In genomic region chr17:20170085-20170484, GRCh38 we compare ENCODE assay signal across 1 cellular context.
TF ChIP-seq lines count a peak whose summit lies in the region.

No MANE protein-coding gene starts in this region.

TF ChIP-seq in IMR-90, 13 proteins besides CTCF, POLR2A, EP300 and RAD21:
- TF ChIP-seq MAFK (IDR thresholded peaks at IDR 0.05; ENCODE audit: low read depth, low read length): no peak
- no peak for TF ChIP-seq RCOR1 (IDR thresholded peaks at IDR 0.05; ENCODE audit: insufficient replicate concordance, low read length)
- TF ChIP-seq ELK1 (IDR thresholded peaks at IDR 0.05; ENCODE audit: borderline replicate concordance, low read depth, low read length): no peak
- no peak for TF ChIP-seq RFX5 (IDR thresholded peaks at IDR 0.05; ENCODE audit: low read depth, low read length)
- no peak for TF ChIP-seq CHD1 (IDR thresholded peaks at IDR 0.05; ENCODE audit: low read depth, low read length)
- TF ChIP-seq BHLHE40 (IDR thresholded peaks at IDR 0.05; ENCODE audit: low read depth, low read length): no peak
- no peak for TF ChIP-seq NFE2L2 (IDR thresholded peaks at IDR 0.05; ENCODE audit: low read depth, low read length)
- no peak for TF ChIP-seq FOS (IDR thresholded peaks at IDR 0.05; ENCODE audit: low read depth, low read length)
- TF ChIP-seq USF2 (IDR thresholded peaks at IDR 0.05; ENCODE audit: low read depth, low read length): no peak
- no peak for TF ChIP-seq MAZ (IDR thresholded peaks at IDR 0.05; ENCODE audit: borderline replicate concordance, low read depth, low read length)
- TF ChIP-seq MXI1 (IDR thresholded peaks at IDR 0.05; ENCODE audit: borderline replicate concordance, low read depth, low read length): no peak
- no peak for TF ChIP-seq CEBPB (IDR thresholded peaks at IDR 0.05; ENCODE audit: low read depth, low read length)
- TF ChIP-seq SMC3 (IDR thresholded peaks at IDR 0.05; ENCODE audit: low read depth, low read length): no peak
